ENCODE assay signal across 8 cellular contexts in genomic region chr16:21301168-21301894, GRCh38. TPM values are rescaled to one million over a fixed set of nuclear protein-coding genes. Genes with fewer than 3 reads are reported as not detected.
DNase-seq lines count a peak whose midpoint lies in the region; ATAC-seq and TF ChIP-seq lines count a peak whose summit lies in the region.

No MANE protein-coding gene starts in this region.

- peak in 1 of 3 donors; percentile 8 for TF ChIP-seq CTCF in lower leg skin (IDR thresholded peaks at IDR 0.05)

- WGBS in lower leg skin, 2 donors = 0 to 1% methylated on average over 34 to 47 of the region's 60 CpGs

- ATAC-seq in GM18520 (IDR thresholded peaks at IDR 0.05; ENCODE audit: unreplicated experiment) = peak; percentile 24
- peak; percentile 55 for ATAC-seq in HG02981 (IDR thresholded peaks at IDR 0.05; ENCODE audit: unreplicated experiment)

- intact Hi-C loops in lower leg skin (cut with DNase I; ENCODE audit: low total_unique reads) = no loop called here

- TF ChIP-seq POLR2A in lower leg skin (IDR thresholded peaks at IDR 0.05) = no peak

- H3K4me3 ChIP-seq in lower leg skin (ENCODE audit: low read depth, poor library complexity, severe bottlenecking) = peak overlapping the region; percentile 71

- DNase-seq in AG08395 (ENCODE audit: low spot score) (peak; percentile 69), NCI-H2029 treated with DMSO at 0.1 percent for 48 hours (lab: John Stamatoyannopoulos, UW) (peak; percentile 55), UCSD-AML1 (lab: John Stamatoyannopoulos, UW; ENCODE audit: unreplicated experiment) (peak; percentile 81), dermis microvascular lymphatic vessel endothelial cell (ENCODE audit: low read depth in 2 of 2) (peak; percentile 45 to 83), lower leg skin (ENCODE audit: low spot score in 2 of 2) (peak; percentile 88 to 97)
- DNase-seq in stimulated activated CD8-positive, alpha-beta memory T cell treated with anti-CD3 and anti-CD28 coated beads, Interleukin-4, amount 100 ng/mL, for 24 hours (ENCODE audit: low read depth) = peak; percentile 5

RNA-seq across cellular contexts. Expression of gene CRYM, which starts 23.2 kb away (rescaled TPM):
- total RNA-seq in dermis microvascular lymphatic vessel endothelial cell (0.13 TPM in 1 of 2 replicates, not detected in the other), lower leg skin (1 to 10 TPM; 1.5 to 2.8 (median 2.2) TPM)

Comparison
In these comparisons a context has a peak if more than half of its experiments do, and no peak if none do; other contexts are left out.
1. Peak in every context shown above with its lines: DNase-seq, ATAC-seq and H3K4me3 ChIP-seq.
2. DNase-seq: peak in every context shown above with its lines; median percentile 92 in lower leg skin; 81 in UCSD-AML1; 69 in AG08395; 64 in dermis microvascular lymphatic vessel endothelial cell; 55 in NCI-H2029 treated with DMSO at 0.1 percent for 48 hours; 5 in stimulated activated CD8-positive, alpha-beta memory T cell treated with anti-CD3 and anti-CD28 coated beads, Interleukin-4, amount 100 ng/mL, for 24 hours.